In genomic region chr12:113439606-113440030, GRCh38 we compare ENCODE assay signal across 8 cellular contexts. TPM values are rescaled to one million over a fixed set of nuclear protein-coding genes. Genes with fewer than 3 reads are reported as not detected.
DNase-seq lines count a peak whose midpoint lies in the region; ATAC-seq, FAIRE-seq and TF ChIP-seq lines count a peak whose summit lies in the region.

No MANE protein-coding gene starts in this region.

- DNase-seq in AG08395 (ENCODE audit: low spot score) (peak; percentile 51), GM13976 (ENCODE audit: low spot score) (peak; percentile 62), NCI-H82 (lab: John Stamatoyannopoulos, UW) (peak; percentile 86), H1 (ENCODE audit: low read depth in 1 of 2, low spot score in 2 of 2) (peak in 1 of 2 experiments; percentile 89), nucleus accumbens (lab: John Stamatoyannopoulos, UW) (peak in 32 of 56 donors; percentile 1 to 76 (median 12)), SIG-M5 treated with dmso at 0.1 percent for 504 hours (lab: John Stamatoyannopoulos, UW; ENCODE audit: unreplicated experiment) (no peak)
- no peak for DNase-seq in activated T-cell treated with anti-CD3 and anti-CD28 coated beads, Interleukin-2, amount 50 U/mL, for 4 hours

- H4K20me1 ChIP-seq in H1 (replicated peaks in 1 of 2; ENCODE audit: control insufficient read depth in 1 of 2, insufficient read depth in 2 of 2, low read length in 2 of 2), result no peaks in the 10 kb centered on the region

- peak overlapping the region; percentile 25; the same call in 1 of the 2 replicates for H3K18ac ChIP-seq in H1 (ENCODE audit: extremely low read depth, low read length)

- H2BK12ac ChIP-seq in H1 (ENCODE audit: low read depth, low read length), result peak overlapping the region; percentile 30; the same call in 1 of the 2 replicates

- peaks cover 20% of the 10 kb centered on the region for H3K27me3 Mint-ChIP-seq in activated T-cell treated with anti-CD3 and anti-CD28 coated beads, Interleukin-2, amount 50 U/mL, for 4 hours (ENCODE audit: low read depth)

- FAIRE-seq in H1 (lab: Jason Lieb, UNC), result peak; percentile 79

- H3K4me3 Mint-ChIP-seq in activated T-cell treated with anti-CD3 and anti-CD28 coated beads, Interleukin-2, amount 50 U/mL, for 4 hours, result no peak overlapping the region

- CTCF ChIA-PET in H1 (lab: Charles Lee; ENCODE audit: partially characterized antibody), result interaction anchor here (0.7 to 8.4 kb wide), 11 partner anchors 9 to 401 kb away, joined by 3 to 82 read pairs (median 4); no protein-coding TSS in a partner anchor

- H3K4ac ChIP-seq in H1 (replicated peaks; ENCODE audit: insufficient read length, low read depth, low read length), result no peak overlapping the region

- no peaks in the 10 kb centered on the region for H3K36me3 ChIP-seq in H1 (ENCODE audit: control insufficient read depth in 2 of 4, insufficient read depth in 4 of 4, low read length in 3 of 4)

- H2BK15ac ChIP-seq in H1 (ENCODE audit: low read length), result peak overlapping the region; percentile 90; the same call in 1 of the 2 replicates

- no peak overlapping the region for H3K27ac ChIP-seq in H1 (ENCODE audit: low read depth, low read length)

- no peak overlapping the region for H3K56ac ChIP-seq in H1 (replicated peaks; ENCODE audit: insufficient read length, low read depth, low read length)

- 58% methylated on average over 8 of the region's 8 CpGs; no CpG with 5 or more reads in 1 of the 2 experiments for WGBS in H1 (ENCODE audit: extremely low coverage in 1 of 2, insufficient coverage in 1 of 2, insufficient read length in 1 of 2, insufficient replicate concordance in 2 of 2, low coverage in 1 of 2, low lambda C conversion rate in 2 of 2, missing lambda C conversion rate in 1 of 2), 2 experiments

- H2AFZ ChIP-seq in H1 (ENCODE audit: low read length), result peak overlapping the region; percentile 10; the same call in 1 of the 2 replicates

- H3K4me1 Mint-ChIP-seq in activated T-cell treated with anti-CD3 and anti-CD28 coated beads, Interleukin-2, amount 50 U/mL, for 4 hours (ENCODE audit: low read depth), result no peaks in the 10 kb centered on the region

- no peak overlapping the region for H3K9ac ChIP-seq in H1 (replicated peaks in 1 of 4; ENCODE audit: extremely low read depth in 1 of 4, low read depth in 3 of 4, low read length in 3 of 4)

- no peak for TF ChIP-seq EP300 in H1 (IDR thresholded peaks at IDR 0.05; ENCODE audit: borderline replicate concordance in 1 of 2, low read depth in 2 of 2, low read length in 2 of 2)

- no peak overlapping the region for H4K8ac ChIP-seq in H1 (ENCODE audit: extremely low read depth, insufficient read depth, low read length)

- peaks cover 0 to 2% (median 0%) of the 10 kb centered on the region in 4 experiments; a peak in 1 of 7 replicates for H3K27me3 ChIP-seq in H1 (replicated peaks in 1 of 4; ENCODE audit: control insufficient read depth in 3 of 4, extremely low read depth in 1 of 4, insufficient read depth in 3 of 4, low read length in 3 of 4)

- H3K4me3 ChIP-seq in H1 (ENCODE audit: extremely low read depth in 1 of 4, insufficient read depth in 2 of 4, low read depth in 3 of 4, low read length in 4 of 4), result no peak overlapping the region

- no peaks in the 10 kb centered on the region for H3K36me3 Mint-ChIP-seq in activated T-cell treated with anti-CD3 and anti-CD28 coated beads, Interleukin-2, amount 50 U/mL, for 4 hours (ENCODE audit: insufficient read depth)

- no peak overlapping the region for H3K14ac ChIP-seq in H1 (ENCODE audit: insufficient read length)

- peaks cover 0 to 2% (median under 1%) of the 10 kb centered on the region in 4 experiments; a peak in 2 of 7 replicates for H3K4me1 ChIP-seq in H1 (replicated peaks in 1 of 4; ENCODE audit: control insufficient read depth in 3 of 4, insufficient read depth in 4 of 4, low read length in 3 of 4)

- in situ Hi-C loops in GM13976 (cut with MboI; ENCODE audit: low sequenced_read_pairs, unreplicated experiment), result no loop called here

- peak; percentile 95 for TF ChIP-seq RAD21 in H1 (IDR thresholded peaks at IDR 0.05 in 1 of 2, conservative IDR thresholded peaks at IDR 0.05 in 1 of 2; ENCODE audit: low read depth in 2 of 2, low read length in 2 of 2)

- no peak overlapping the region for H3K4me2 ChIP-seq in H1 (ENCODE audit: insufficient read depth in 1 of 2, low read depth in 2 of 2, low read length in 2 of 2)

- peaks cover 6% of the 10 kb centered on the region; the same call in 1 of the 2 replicates for H3K23me2 ChIP-seq in H1 (ENCODE audit: low read depth, low read length)

- no peak overlapping the region for H4K91ac ChIP-seq in H1 (replicated peaks; ENCODE audit: insufficient read length, low read length)

- H2BK5ac ChIP-seq in H1 (ENCODE audit: low read depth, low read length), result no peak overlapping the region

- peak overlapping the region; percentile 82; the same call in 1 of the 2 replicates for H2BK20ac ChIP-seq in H1 (ENCODE audit: low read length)

- H3K79me2 ChIP-seq in H1 (ENCODE audit: control insufficient read depth in 1 of 2, insufficient read depth in 2 of 2, low read length in 2 of 2), result no peaks in the 10 kb centered on the region

- no peaks in the 10 kb centered on the region; a peak in 1 of 4 replicates for H3K9me3 ChIP-seq in H1 (ENCODE audit: insufficient read depth in 2 of 2, low read depth in 1 of 2, low read length in 1 of 2)

- H3K9me3 Mint-ChIP-seq in activated T-cell treated with anti-CD3 and anti-CD28 coated beads, Interleukin-2, amount 50 U/mL, for 4 hours, result no peaks in the 10 kb centered on the region

- H4K5ac ChIP-seq in H1 (ENCODE audit: insufficient read length, low read depth, low read length), result no peak overlapping the region

- no peak overlapping the region for H2AK5ac ChIP-seq in H1 (ENCODE audit: low read depth, low read length)

- ATAC-seq in GM18858 (IDR thresholded peaks at IDR 0.05; ENCODE audit: unreplicated experiment), result no peak
- ATAC-seq in activated T-cell treated with anti-CD3 and anti-CD28 coated beads, Interleukin-2, amount 50 U/mL, for 4 hours, result no peak

- no peak for TF ChIP-seq POLR2A in H1 (IDR thresholded peaks at IDR 0.05; ENCODE audit: control extremely low read depth in 1 of 2, low read depth in 2 of 2, low read length in 2 of 2)

- no peaks in the 10 kb centered on the region for H3K79me1 ChIP-seq in H1 (ENCODE audit: low read depth, low read length)

- no peak overlapping the region for H3K23ac ChIP-seq in H1 (ENCODE audit: insufficient read length)

- POLR2A ChIA-PET in H1 (lab: Charles Lee; ENCODE audit: partially characterized antibody), result no interaction called here

- TF ChIP-seq CTCF in GM13976 (IDR thresholded peaks at IDR 0.05; ENCODE audit: borderline replicate concordance, control extremely low read depth, extremely low read depth, insufficient read depth, missing control alignments) (peak; percentile 36), H1 (IDR thresholded peaks at IDR 0.05; ENCODE audit: control extremely low read depth in 1 of 3, insufficient read depth in 1 of 3, low read depth in 1 of 3, low read length in 3 of 3) (peak; percentile 70 to 91 (median 88))

- H2BK120ac ChIP-seq in H1 (replicated peaks; ENCODE audit: low read depth, low read length), result no peak overlapping the region

TF ChIP-seq in H1, 55 proteins besides CTCF, POLR2A, EP300 and RAD21 (continues in another document):
- no peak for TF ChIP-seq BCL11A (IDR thresholded peaks at IDR 0.05; ENCODE audit: low read depth in 2 of 2, low read length in 2 of 2)
- TF ChIP-seq GABPA (IDR thresholded peaks at IDR 0.05; ENCODE audit: borderline replicate concordance, insufficient read depth, low read length), result 0 out of 2 replicates have a peak, but pooled peaks have one; percentile 15
- no peak for TF ChIP-seq SP2 (IDR thresholded peaks at IDR 0.05; ENCODE audit: low read length)
- no peak for TF ChIP-seq CEBPB (IDR thresholded peaks at IDR 0.05; ENCODE audit: low read depth, low read length)
- TF ChIP-seq FOSL1 (IDR thresholded peaks at IDR 0.05; ENCODE audit: insufficient read depth, low read depth, low read length), result no peak

RNA-seq across cellular contexts. Expression of gene SDSL, which starts 17.4 kb away (rescaled TPM):
- total RNA-seq in H1 (2021; fragmentation: NEBNext Ultra II Directional; extraction: Animal tissue kit (Norgen Biotek cat#: 25700)), result 0.69 TPM in 1 of 2 replicates, not detected in the other
- polyA plus RNA-seq in H1 (2011; rRNA removed), result 1.3 and 1.7 TPM in 2 replicates
- 1.5 TPM for polyA plus RNA-seq in H1 (2011; cell fraction: cytosol; rRNA removed)
- 1.5 TPM for polyA plus RNA-seq in H1 (2011; cell fraction: nucleus; rRNA removed)
- 0.42 to 0.74 TPM (median 0.53 TPM) in 3 of 4 replicates, not detected in the other for polyA plus RNA-seq in H1 (2012, experiment 1 of 2)
- polyA plus RNA-seq in H1 (2012, experiment 2 of 2), result 0.42 TPM
- 0.28 TPM for polyA plus RNA-seq in H1 (2013, experiment 1 of 2)
- polyA plus RNA-seq in H1 (2013, experiment 2 of 2), result 0.15 TPM
- polyA minus RNA-seq in H1 (2011; rRNA and poly(A)+ RNA removed), result 0.27 TPM in 1 of 2 replicates, not detected in the other
- not detected for polyA minus RNA-seq in H1 (2011; cell fraction: cytosol; rRNA and poly(A)+ RNA removed)
- polyA minus RNA-seq in H1 (2011; cell fraction: nucleus; rRNA and poly(A)+ RNA removed), result not detected
- total RNA-seq in activated T-cell treated with anti-CD3 and anti-CD28 coated beads, Interleukin-2, amount 50 U/mL, for 4 hours, result under 1 TPM in 1 of 3 donors, not detected in 2; 0.46 TPM

RNA-seq across cellular contexts. Expression of gene LHX5, which starts 32.1 kb away (rescaled TPM):
- 0.47 and 0.63 TPM in 2 replicates for total RNA-seq in H1 (2021; fragmentation: NEBNext Ultra II Directional; extraction: Animal tissue kit (Norgen Biotek cat#: 25700))
- polyA plus RNA-seq in H1 (2011; rRNA removed), result 1.1 and 4.6 TPM in 2 replicates
- polyA plus RNA-seq in H1 (2011; cell fraction: cytosol; rRNA removed), result 3.4 TPM
- 4.2 TPM for polyA plus RNA-seq in H1 (2011; cell fraction: nucleus; rRNA removed)
- 0.68 to 1.3 TPM (median 1.1 TPM) in 4 replicates for polyA plus RNA-seq in H1 (2012, experiment 1 of 2)
- polyA plus RNA-seq in H1 (2012, experiment 2 of 2), result 0.93 TPM
- polyA plus RNA-seq in H1 (2013, experiment 1 of 2), result 0.08 TPM
- 0.04 TPM for polyA plus RNA-seq in H1 (2013, experiment 2 of 2)
- 0.32 and 2.3 TPM in 2 replicates for polyA minus RNA-seq in H1 (2011; rRNA and poly(A)+ RNA removed)
- 2.1 TPM for polyA minus RNA-seq in H1 (2011; cell fraction: cytosol; rRNA and poly(A)+ RNA removed)
- 1.6 TPM for polyA minus RNA-seq in H1 (2011; cell fraction: nucleus; rRNA and poly(A)+ RNA removed)
- not detected for total RNA-seq in activated T-cell treated with anti-CD3 and anti-CD28 coated beads, Interleukin-2, amount 50 U/mL, for 4 hours

RNA-seq across cellular contexts. Expression of gene SDS, which starts 35.9 kb away (rescaled TPM):
- not detected in 2 replicates for total RNA-seq in H1 (2021; fragmentation: NEBNext Ultra II Directional; extraction: Animal tissue kit (Norgen Biotek cat#: 25700))
- 0.21 and 0.38 TPM in 2 replicates for polyA plus RNA-seq in H1 (2011; rRNA removed)
- 0.45 TPM for polyA plus RNA-seq in H1 (2011; cell fraction: cytosol; rRNA removed)
- polyA plus RNA-seq in H1 (2011; cell fraction: nucleus; rRNA removed), result 0.31 TPM
- polyA plus RNA-seq in H1 (2012, experiment 1 of 2), result 0.13 to 0.24 TPM in 2 of 4 replicates, not detected in the others
- not detected for polyA plus RNA-seq in H1 (2012, experiment 2 of 2)
- polyA plus RNA-seq in H1 (2013, experiment 1 of 2), result not detected
- polyA plus RNA-seq in H1 (2013, experiment 2 of 2), result 0.06 TPM
- polyA minus RNA-seq in H1 (2011; rRNA and poly(A)+ RNA removed), result not detected in 2 replicates
- not detected for polyA minus RNA-seq in H1 (2011; cell fraction: cytosol; rRNA and poly(A)+ RNA removed)
- not detected for polyA minus RNA-seq in H1 (2011; cell fraction: nucleus; rRNA and poly(A)+ RNA removed)
- total RNA-seq in activated T-cell treated with anti-CD3 and anti-CD28 coated beads, Interleukin-2, amount 50 U/mL, for 4 hours, result under 1 TPM in 1 of 3 donors, not detected in 2; 0.18 TPM

Comparison
In these comparisons a context has a peak if more than half of its experiments do, and no peak if none do; other contexts are left out.
1. DNase-seq: peak in AG08395 (single experiment), GM13976 (single experiment), NCI-H82 (single experiment) and nucleus accumbens (32 of 56); none in SIG-M5 treated with dmso at 0.1 percent for 504 hours (single experiment) and activated T-cell treated with anti-CD3 and anti-CD28 coated beads, Interleukin-2, amount 50 U/mL, for 4 hours (single experiment).